1 cellular context compared by ENCODE assay signal in genomic region chr19:18520848-18521691, GRCh38.
TF ChIP-seq lines count a peak whose summit lies in the region.

No MANE protein-coding gene starts in this region.

TF ChIP-seq in K562, 482 proteins besides CTCF, POLR2A, EP300 and RAD21 (continued from another document and continues in another):
- no peak for TF ChIP-seq CUX1 (CRISPR knock-in tag; IDR thresholded peaks at IDR 0.05)
- 0 out of 2 replicates have a peak, but pooled peaks have one; percentile 14 for TF ChIP-seq GABPB1 (CRISPR knock-in tag; IDR thresholded peaks at IDR 0.05)
- TF ChIP-seq RBM15 (IDR thresholded peaks at IDR 0.05; ENCODE audit: insufficient read depth, low read length): no peak
- TF ChIP-seq MTA3 (IDR thresholded peaks at IDR 0.05; ENCODE audit: borderline replicate concordance): no peak
- no peak for TF ChIP-seq CBX3 (IDR thresholded peaks at IDR 0.05; ENCODE audit: borderline replicate concordance in 1 of 2, low read length in 2 of 2)
- no peak for TF ChIP-seq NUFIP1 (IDR thresholded peaks at IDR 0.05; ENCODE audit: partially characterized antibody)
- TF ChIP-seq ARID4B (CRISPR knock-in tag; IDR thresholded peaks at IDR 0.05): peak; percentile 47
- TF ChIP-seq TRIM28 (IDR thresholded peaks at IDR 0.05): no peak
- no peak for TF ChIP-seq ZNF830 (CRISPR knock-in tag; IDR thresholded peaks at IDR 0.05)
- no peak for TF ChIP-seq HMGXB4 (CRISPR knock-in tag; IDR thresholded peaks at IDR 0.05)
- no peak for TF ChIP-seq SMAD3 (CRISPR knock-in tag; conservative IDR thresholded peaks at IDR 0.05)
- no peak for TF ChIP-seq ZNF707 (CRISPR knock-in tag; conservative IDR thresholded peaks at IDR 0.05)
- TF ChIP-seq SAP30 (IDR thresholded peaks at IDR 0.05; ENCODE audit: borderline replicate concordance, insufficient read depth, low read depth, low read length, poor library complexity, severe bottlenecking): peak; percentile 69
- TF ChIP-seq ZC3H11A (IDR thresholded peaks at IDR 0.05; ENCODE audit: low read depth, low read length): no peak
- no peak for TF ChIP-seq THRA (IDR thresholded peaks at IDR 0.05)
- TF ChIP-seq ZNF766 (CRISPR knock-in tag; conservative IDR thresholded peaks at IDR 0.05): no peak
- TF ChIP-seq NFXL1 (CRISPR knock-in tag; IDR thresholded peaks at IDR 0.05): no peak
- no peak for TF ChIP-seq KDM2B (CRISPR knock-in tag; IDR thresholded peaks at IDR 0.05)
- no peak for TF ChIP-seq MECOM (CRISPR knock-in tag; IDR thresholded peaks at IDR 0.05)
- no peak for TF ChIP-seq NFRKB (IDR thresholded peaks at IDR 0.05; ENCODE audit: low read depth)
- TF ChIP-seq HNRNPH1 (optimal IDR thresholded peaks at IDR 0.05; ENCODE audit: low read depth, low read length): no peak
- peak in 1 of 2 experiments; percentile 52; a peak in 2 of 4 replicates for TF ChIP-seq MNT (conservative IDR thresholded peaks at IDR 0.05)
- no peak for TF ChIP-seq SREBF1 (IDR thresholded peaks at IDR 0.05; ENCODE audit: borderline replicate concordance, low read depth, low read length)
- no peak for TF ChIP-seq MEIS2 (IDR thresholded peaks at IDR 0.05; ENCODE audit: partially characterized antibody)
- no peak for TF ChIP-seq NRF1 (conservative IDR thresholded peaks at IDR 0.05 in 1 of 2, IDR thresholded peaks at IDR 0.05 in 1 of 2)
- no peak for TF ChIP-seq SAFB (IDR thresholded peaks at IDR 0.05; ENCODE audit: borderline replicate concordance, low read depth, low read length)
- TF ChIP-seq ILK (tag; IDR thresholded peaks at IDR 0.05; ENCODE audit: borderline replicate concordance, low read depth): no peak
- no peak for TF ChIP-seq MXD1 (CRISPR knock-in tag; IDR thresholded peaks at IDR 0.05; ENCODE audit: borderline replicate concordance, poor library complexity, severe bottlenecking)
- 0 out of 2 replicates have a peak, but pooled peaks have one; percentile 54 for TF ChIP-seq NKRF (IDR thresholded peaks at IDR 0.05; ENCODE audit: borderline replicate concordance)
- peak; percentile 39 for TF ChIP-seq CCNT2 (IDR thresholded peaks at IDR 0.05; ENCODE audit: borderline replicate concordance, extremely low read depth, insufficient read length, low read depth, low read length)
- no peak for TF ChIP-seq ZNF282 (CRISPR knock-in tag; IDR thresholded peaks at IDR 0.05)
- peak; percentile 73 for TF ChIP-seq VEZF1 (CRISPR knock-in tag; IDR thresholded peaks at IDR 0.05)
- TF ChIP-seq E2F3 (CRISPR knock-in tag; IDR thresholded peaks at IDR 0.05): no peak
- no peak for TF ChIP-seq BMI1 (IDR thresholded peaks at IDR 0.05; ENCODE audit: low read length)
- 0 out of 2 replicates have a peak, but pooled peaks have one; percentile 6 for TF ChIP-seq ZNF740 (CRISPR knock-in tag; IDR thresholded peaks at IDR 0.05)
- TF ChIP-seq ZNF740 (tag; IDR thresholded peaks at IDR 0.05): no peak
- no peak for TF ChIP-seq PYGO2 (tag; IDR thresholded peaks at IDR 0.05)
- no peak for TF ChIP-seq TFE3 (CRISPR knock-in tag; IDR thresholded peaks at IDR 0.05)
- no peak for TF ChIP-seq ZNF79 (CRISPR knock-in tag; IDR thresholded peaks at IDR 0.05; ENCODE audit: low read depth)
- no peak for TF ChIP-seq MED1 (CRISPR knock-in tag; IDR thresholded peaks at IDR 0.05; ENCODE audit: borderline replicate concordance)
